Comparison of ENCODE assay signal across 11 cellular contexts in the genomic region with DNA sequence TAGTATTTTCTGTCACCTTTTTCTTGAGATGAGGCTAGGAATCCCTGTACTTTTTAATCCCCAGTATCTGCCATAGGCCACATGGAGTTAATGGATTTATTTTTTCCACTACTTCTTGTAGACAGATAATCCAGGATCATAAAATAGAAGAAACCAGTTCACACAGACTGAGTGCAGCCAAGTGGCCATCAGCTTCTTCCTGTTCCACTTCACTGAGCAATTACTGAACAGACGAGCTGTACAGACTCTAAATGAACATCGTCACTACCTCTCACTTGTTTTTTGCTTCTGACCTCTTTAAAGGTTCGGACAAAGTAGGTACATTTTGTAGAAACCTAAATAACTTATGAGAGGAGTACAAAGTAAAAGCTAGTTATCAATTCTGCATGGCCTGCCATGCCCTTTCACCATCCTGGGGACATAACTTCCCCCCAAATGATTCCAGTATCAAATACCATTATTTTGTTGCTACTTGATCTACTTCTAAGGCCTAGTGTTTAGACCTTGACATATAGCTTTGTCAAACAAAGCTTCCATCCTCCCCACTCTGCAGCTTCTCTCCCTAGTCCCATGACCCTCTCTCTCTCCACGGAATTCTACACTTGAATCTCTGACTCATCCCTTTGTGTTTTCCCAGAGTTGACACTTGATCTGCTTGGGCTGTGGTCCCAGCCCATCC. TPM values are rescaled to one million over a fixed set of nuclear protein-coding genes. Genes with fewer than 3 reads are reported as not detected.
DNase-seq lines count a peak whose midpoint lies in the region; ATAC-seq, FAIRE-seq and TF ChIP-seq lines count a peak whose summit lies in the region.
"Had no signal": no experiment of that assay in that cellular context is flagged by ENCODE, and none has a peak within 500 bp of the region (broad histone marks: within the 10 kb centered on the region; RNA-seq: fewer than 3 reads in every experiment).

No MANE protein-coding gene starts in this region.

- TF ChIP-seq CTCF in astrocyte (IDR thresholded peaks at IDR 0.05; ENCODE audit: insufficient read depth, low read depth, low read length): no peak

- ATAC-seq in naive B cell (ENCODE audit: low read depth in 2 of 2): peak; percentile 38 to 48
- ATAC-seq in GM18907 (IDR thresholded peaks at IDR 0.05; ENCODE audit: unreplicated experiment): no peak
- ATAC-seq in GM21381 (IDR thresholded peaks at IDR 0.05; ENCODE audit: unreplicated experiment): no peak

- H3K4me3 Mint-ChIP-seq in astrocyte (ENCODE audit: unreplicated experiment): peak overlapping the region; percentile 11
- peak overlapping the region in 3 of 8 donors; percentile 5 to 51 (median 17) for H3K4me3 Mint-ChIP-seq in naive B cell

- peak overlapping the region; percentile 37 for H2AFZ ChIP-seq in astrocyte (ENCODE audit: low read depth, low read length)

- H3K9me3 ChIP-seq in astrocyte (ENCODE audit: insufficient read depth, low read depth, low read length): no peaks in the 10 kb centered on the region
- H3K9me3 ChIP-seq: thoracic aorta had no signal

- H3K36me3 Mint-ChIP-seq in astrocyte (ENCODE audit: low read depth, unreplicated experiment) (no peaks in the 10 kb centered on the region), naive B cell (no peaks in the 10 kb centered on the region)

- DNase-seq in DMS53 treated with DMSO at 0.1 percent for 48 hours (lab: John Stamatoyannopoulos, UW; ENCODE audit: unreplicated experiment): peak; percentile 88
- DNase-seq in HT1080 (ENCODE audit: low read depth): peak; percentile 92
- peak; percentile 92 for DNase-seq in astrocyte (ENCODE audit: low read depth)
- DNase-seq in naive B cell: no peak
- no peak for DNase-seq in NK-92 treated with Interleukin-12 subunit alpha and Interleukin-12 subunit beta, amount 100 ng/mL, for 24 hours (lab: John Stamatoyannopoulos, UW)
- no peak for DNase-seq in activated CD4-positive, CD25-positive, alpha-beta regulatory T cell treated with anti-CD3 and anti-CD28 coated beads, Interleukin-2, amount 50 U/mL, for 72 hours
- DNase-seq: activated CD4-positive, alpha-beta T cell treated with anti-CD3 and anti-CD28 coated beads, Interleukin-2, amount 50 U/mL, for 48 hours had no signal

- peaks cover 22% of the 10 kb centered on the region for H3K4me1 Mint-ChIP-seq in astrocyte (ENCODE audit: low read depth, unreplicated experiment)
- peaks cover 21 to 28% (median 23%) of the 10 kb centered on the region in 3 donors for H3K4me1 Mint-ChIP-seq in naive B cell

- peak; percentile 54 for FAIRE-seq in astrocyte (lab: Jason Lieb, UNC)
- FAIRE-seq: islet of Langerhans had no signal

- no peaks in the 10 kb centered on the region for H3K27me3 ChIP-seq in astrocyte (ENCODE audit: insufficient read depth, low read length)

- H3K36me3 ChIP-seq in astrocyte (ENCODE audit: insufficient read depth, low read length): no peaks in the 10 kb centered on the region
- H3K36me3 ChIP-seq: thoracic aorta had no signal

- no peaks in the 10 kb centered on the region for H4K20me1 ChIP-seq in astrocyte (ENCODE audit: insufficient read depth, low read length)

- H3K79me2 ChIP-seq in astrocyte (ENCODE audit: insufficient read depth, low read length): no peaks in the 10 kb centered on the region

- H3K4me3 ChIP-seq in astrocyte (ENCODE audit: insufficient read depth, low read depth, low read length): no peak overlapping the region
- H3K4me3 ChIP-seq: thoracic aorta had no signal

- H3K4me1 ChIP-seq in astrocyte (ENCODE audit: insufficient read depth, low read length): peaks cover 23% of the 10 kb centered on the region

- H3K9ac ChIP-seq in astrocyte (ENCODE audit: low read length): peak overlapping the region; percentile 26

- no peaks in the 10 kb centered on the region for H3K27me3 Mint-ChIP-seq in astrocyte (ENCODE audit: low read depth, unreplicated experiment)
- no peaks in the 10 kb centered on the region for H3K27me3 Mint-ChIP-seq in naive B cell

- peak overlapping the region; percentile 14 for H3K27ac ChIP-seq in astrocyte (ENCODE audit: low read depth, low read length)
- H3K27ac ChIP-seq: thoracic aorta had no signal

- H3K9me3 Mint-ChIP-seq in astrocyte (ENCODE audit: unreplicated experiment) (no peaks in the 10 kb centered on the region), naive B cell (no peaks in the 10 kb centered on the region)

- peak overlapping the region; percentile 50 for H3K4me2 ChIP-seq in astrocyte (ENCODE audit: low read length)

- H3K27ac Mint-ChIP-seq in astrocyte (ENCODE audit: unreplicated experiment) (peak overlapping the region; percentile 10), naive B cell (peak overlapping the region in 2 of 6 donors; percentile 22 to 48)

RNA-seq across cellular contexts. Expression of a gene that starts 34.4 kb away (rescaled TPM):
- total RNA-seq in HT1080 (2014; rRNA removed; shearing (Covaris generic)): 30.4 and 32.1 TPM in 2 replicates
- 14.6 and 19.6 TPM in 2 replicates for polyA plus RNA-seq in HT1080 (2015; cell fraction: cytosol; rRNA removed)
- 15.9 and 16.2 TPM in 2 replicates for polyA plus RNA-seq in HT1080 (2015; cell fraction: nucleus; rRNA removed)
- 38.6 and 43.2 TPM in 2 replicates for total RNA-seq in astrocyte
- polyA plus RNA-seq in naive B cell (ENCODE audit: low read depth in 6 of 6): 1 to 10 TPM in 5 of 6 donors, under 1 TPM in 1; 0.84 to 4.0 (median 3.0) TPM

Comparison
In these comparisons a context has a peak if more than half of its experiments do, and no peak if none do; other contexts are left out.
1. DNase-seq: peak in DMS53 treated with DMSO at 0.1 percent for 48 hours (single experiment), HT1080 (single experiment) and astrocyte (single experiment); none in naive B cell (single experiment), NK-92 treated with Interleukin-12 subunit alpha and Interleukin-12 subunit beta, amount 100 ng/mL, for 24 hours (single experiment) and activated CD4-positive, CD25-positive, alpha-beta regulatory T cell treated with anti-CD3 and anti-CD28 coated beads, Interleukin-2, amount 50 U/mL, for 72 hours (single experiment).
2. ATAC-seq: peak in naive B cell (2 of 2); none in GM18907 (single experiment) and GM21381 (single experiment).